In genomic region chr7:103636153-103636552, GRCh38 we compare ENCODE assay signal across 1 cellular context.
TF ChIP-seq lines count a peak whose summit lies in the region.

No MANE protein-coding gene starts in this region.

TF ChIP-seq in IMR-90, 13 proteins besides CTCF, POLR2A, EP300 and RAD21:
- TF ChIP-seq RCOR1 (IDR thresholded peaks at IDR 0.05; ENCODE audit: insufficient replicate concordance, low read length): no peak
- no peak for TF ChIP-seq BHLHE40 (IDR thresholded peaks at IDR 0.05; ENCODE audit: low read depth, low read length)
- no peak for TF ChIP-seq NFE2L2 (IDR thresholded peaks at IDR 0.05; ENCODE audit: low read depth, low read length)
- TF ChIP-seq CHD1 (IDR thresholded peaks at IDR 0.05; ENCODE audit: low read depth, low read length): no peak
- no peak for TF ChIP-seq MXI1 (IDR thresholded peaks at IDR 0.05; ENCODE audit: borderline replicate concordance, low read depth, low read length)
- TF ChIP-seq FOS (IDR thresholded peaks at IDR 0.05; ENCODE audit: low read depth, low read length): no peak
- TF ChIP-seq CEBPB (IDR thresholded peaks at IDR 0.05; ENCODE audit: low read depth, low read length): no peak
- TF ChIP-seq ELK1 (IDR thresholded peaks at IDR 0.05; ENCODE audit: borderline replicate concordance, low read depth, low read length): no peak
- TF ChIP-seq USF2 (IDR thresholded peaks at IDR 0.05; ENCODE audit: low read depth, low read length): no peak
- no peak for TF ChIP-seq MAZ (IDR thresholded peaks at IDR 0.05; ENCODE audit: borderline replicate concordance, low read depth, low read length)
- no peak for TF ChIP-seq RFX5 (IDR thresholded peaks at IDR 0.05; ENCODE audit: low read depth, low read length)
- no peak for TF ChIP-seq SMC3 (IDR thresholded peaks at IDR 0.05; ENCODE audit: low read depth, low read length)
- no peak for TF ChIP-seq MAFK (IDR thresholded peaks at IDR 0.05; ENCODE audit: low read depth, low read length)
